30 cellular contexts compared by ENCODE assay signal in genomic region chr9:5639816-5640215, GRCh38.
"Had no signal": no experiment of that assay in that cellular context is flagged by ENCODE, and none has a peak within 500 bp of the region (broad histone marks: within the 10 kb centered on the region; RNA-seq: fewer than 3 reads in every experiment).

No MANE protein-coding gene starts in this region.

- H3K4me3 ChIP-seq: neural progenitor cell, ovary, psoas muscle, right lobe of liver, sigmoid colon, suprapubic skin, testis, tibial artery, transverse colon, upper lobe of right lung, uterus had no signal

- ATAC-seq: natural killer cell; psoas muscle; right cardiac atrium; right lobe of liver; stimulated activated memory B cell treated with anti-CD40 and anti-IgM and Interleukin-4, amounts not matched to agents 10 μg/mL and 1 μg/mL and 100 μg/mL, for 72 hours; stimulated activated naive CD8-positive, alpha-beta T cell treated with anti-CD3 and anti-CD28 coated beads, Interleukin-15, amount 100 ng/mL, for 72 hours; stimulated activated naive CD8-positive, alpha-beta T cell treated with anti-CD3 and anti-CD28 coated beads, Interleukin-15, Interleukin-2, amounts not matched to agents 100 U/mL and 50 U/mL, for 24 hours; upper lobe of right lung had no signal

- H3K9ac ChIP-seq: neural progenitor cell, parathyroid adenoma had no signal

- H3K36me3 ChIP-seq: neural progenitor cell, ovary, right lobe of liver, sigmoid colon, transverse colon, upper lobe of right lung, uterus had no signal

- H3K27me3 ChIP-seq: neural progenitor cell, ovary, right lobe of liver, sigmoid colon, suprapubic skin, testis, tibial artery, transverse colon, upper lobe of right lung, uterus had no signal

- H2AFZ ChIP-seq: neural progenitor cell, parathyroid adenoma had no signal

- H3K4me2 ChIP-seq: neural progenitor cell had no signal

- H3K27ac ChIP-seq: neural progenitor cell, ovary, parathyroid adenoma, psoas muscle, right lobe of liver, sigmoid colon, suprapubic skin, testis, tibial artery, transverse colon, upper lobe of right lung, uterus had no signal

- H3K4me3 Mint-ChIP-seq: natural killer cell; nephron; neural progenitor cell; stimulated activated memory B cell treated with anti-CD40 and anti-IgM and Interleukin-4, amounts not matched to agents 10 μg/mL and 1 μg/mL and 100 μg/mL, for 72 hours; stimulated activated naive CD8-positive, alpha-beta T cell treated with anti-CD3 and anti-CD28 coated beads, Interleukin-15, amount 100 ng/mL, for 72 hours; type B pancreatic cell had no signal

- H3K4me1 Mint-ChIP-seq: nephron, neural progenitor cell had no signal

- H3K27me3 Mint-ChIP-seq: progenitor cell of endocrine pancreas; stimulated activated memory B cell treated with anti-CD40 and anti-IgM and Interleukin-4, amounts not matched to agents 10 μg/mL and 1 μg/mL and 100 μg/mL, for 72 hours; stimulated activated naive CD8-positive, alpha-beta T cell treated with anti-CD3 and anti-CD28 coated beads, Interleukin-15, amount 100 ng/mL, for 72 hours; type B pancreatic cell had no signal

- H3K4me1 ChIP-seq: neural progenitor cell, parathyroid adenoma, right lobe of liver, testis, upper lobe of right lung, uterus had no signal

- H3K9me3 ChIP-seq: ovary, right lobe of liver, sigmoid colon, testis, upper lobe of right lung had no signal

- H3K27ac Mint-ChIP-seq: natural killer cell; nephron; neural progenitor cell; progenitor cell of endocrine pancreas; stimulated activated memory B cell treated with anti-CD40 and anti-IgM and Interleukin-4, amounts not matched to agents 10 μg/mL and 1 μg/mL and 100 μg/mL, for 72 hours; stimulated activated naive CD8-positive, alpha-beta T cell treated with anti-CD3 and anti-CD28 coated beads, Interleukin-15, amount 100 ng/mL, for 72 hours; type B pancreatic cell had no signal

- DNase-seq: natural killer cell; occipital lobe; ovary; posterior cingulate gyrus; psoas muscle; right cardiac atrium; right lobe of liver; sigmoid colon; small intestine; stimulated activated CD4-positive, alpha-beta T cell treated with anti-CD3 and anti-CD28 coated beads, Interleukin-15, amount 100 ng/mL, for 24 hours; stimulated activated CD4-positive, alpha-beta T cell treated with anti-CD3 and anti-CD28 coated beads, Interleukin-2, amount 100 ng/mL, for 24 hours; stimulated activated CD4-positive, alpha-beta T cell treated with anti-CD3 and anti-CD28 coated beads, Interleukin-2, amount 100 ng/mL, for 48 hours; stimulated activated CD4-positive, alpha-beta T cell treated with anti-CD3 and anti-CD28 coated beads, Interleukin-4, amount 100 ng/mL, for 4 hours; stimulated activated CD8-positive, alpha-beta memory T cell treated with anti-CD3 and anti-CD28 coated beads, Interleukin-4, amount 100 ng/mL, for 48 hours; stimulated activated naive CD4-positive, alpha-beta T cell; stimulated activated naive CD8-positive, alpha-beta T cell treated with anti-CD3 and anti-CD28 coated beads, Interleukin-15, amount 100 ng/mL, for 72 hours; stimulated activated naive CD8-positive, alpha-beta T cell treated with anti-CD3 and anti-CD28 coated beads, Interleukin-15, Interleukin-2, amounts not matched to agents 100 U/mL and 50 U/mL, for 24 hours; substantia nigra; testis; tibial artery; transverse colon; upper lobe of right lung; uterus had no signal
